25 cellular contexts compared by ENCODE assay signal in the genomic region with DNA sequence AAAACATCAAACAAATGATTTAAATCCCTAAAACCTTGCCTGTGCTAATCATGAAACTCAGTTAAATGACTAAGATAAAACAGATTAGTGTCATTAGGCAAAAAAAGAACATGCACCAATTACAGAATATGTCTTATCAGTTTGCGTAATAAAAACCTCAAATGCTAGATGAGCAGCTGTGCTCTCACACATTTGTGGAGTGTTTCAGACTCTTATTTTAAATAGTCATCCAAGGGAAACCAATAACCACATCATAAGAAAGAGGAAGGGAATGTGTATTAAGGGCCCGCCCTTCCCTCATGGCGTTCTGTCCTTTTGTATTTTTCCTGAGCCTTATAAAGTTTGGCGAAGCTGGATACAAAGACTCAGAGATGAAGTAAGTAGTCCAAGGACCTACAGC. TPM values are rescaled to one million over a fixed set of nuclear protein-coding genes. Genes with fewer than 3 reads are reported as not detected.
"Had no signal": no experiment of that assay in that cellular context is flagged by ENCODE, and none has a peak within 500 bp of the region (broad histone marks: within the 10 kb centered on the region; RNA-seq: fewer than 3 reads in every experiment).

No MANE protein-coding gene starts in this region.

- ATAC-seq: activated CD4-positive, CD25-positive, alpha-beta regulatory T cell treated with anti-CD3 and anti-CD28 coated beads, Interleukin-2, amount 50 U/mL, for 24 hours; activated CD8-positive, alpha-beta T cell treated with anti-CD3 and anti-CD28 coated beads, Interleukin-2, amount 10 ng/mL, durations not matched to agents 7 days and 5 days; activated naive CD8-positive, alpha-beta T cell treated with anti-CD3 and anti-CD28 coated beads, Interleukin-2, amount 50 U/mL, for 24 hours; activated T-cell treated with anti-CD3 and anti-CD28 coated beads, Interleukin-2, amount 50 U/mL, for 4 hours; left lobe of liver; sciatic nerve; stimulated activated memory B cell treated with anti-CD40 and anti-IgM and Interleukin-4, amounts not matched to agents 10 μg/mL and 1 μg/mL and 100 μg/mL, for 72 hours had no signal

- DNase-seq: activated CD4-positive, alpha-beta T cell treated with anti-CD3 and anti-CD28 coated beads, Interleukin-2, amount 10 ng/mL, durations not matched to agents 7 days and 5 days; activated CD8-positive, alpha-beta T cell treated with anti-CD3 and anti-CD28 coated beads, Interleukin-2, amount 10 ng/mL, durations not matched to agents 7 days and 5 days; activated effector memory CD4-positive, alpha-beta T cell treated with Interleukin-2 at 50 U/mL for 16 hours; activated naive CD4-positive, alpha-beta T cell treated with anti-CD3 and anti-CD28 coated beads, Interleukin-2, amount 10 ng/mL, durations not matched to agents 7 days and 5 days; activated naive CD8-positive, alpha-beta T cell treated with anti-CD3 and anti-CD28 coated beads, Interleukin-2, amount 50 U/mL, for 24 hours; activated T-cell treated with anti-CD3 and anti-CD28 coated beads, Interleukin-2, amount 50 U/mL, for 4 hours; aorta; brain microvascular endothelial cell; central memory CD4-positive, alpha-beta T cell; colonic mucosa; endodermal cell; foreskin melanocyte; kidney; nephron progenitor cell; nucleus accumbens; stimulated activated CD4-positive, alpha-beta T cell treated with anti-CD3 and anti-CD28 coated beads, Interleukin-4, amount 100 ng/mL, for 4 hours; T-helper 9 cell had no signal

- H3K9me3 ChIP-seq: colonic mucosa, thoracic aorta had no signal

- H3K27me3 ChIP-seq: brain microvascular endothelial cell, colonic mucosa had no signal

- H3K27ac ChIP-seq: brain microvascular endothelial cell, colonic mucosa, epithelial cell of prostate, thoracic aorta had no signal

- H3K4me3 ChIP-seq: colonic mucosa, thoracic aorta had no signal

- H3K36me3 ChIP-seq: brain microvascular endothelial cell, colonic mucosa, thoracic aorta had no signal

- H3K4me1 ChIP-seq: colonic mucosa had no signal

RNA-seq across cellular contexts. Expression of a gene that starts 6.6 kb away (rescaled TPM):
- total RNA-seq: activated CD4-positive, alpha-beta T cell treated with anti-CD3 and anti-CD28 coated beads, Interleukin-2, amount 10 ng/mL, durations not matched to agents 7 days and 5 days; activated CD8-positive, alpha-beta T cell treated with anti-CD3 and anti-CD28 coated beads, Interleukin-2, amount 10 ng/mL, durations not matched to agents 7 days and 5 days; activated T-cell treated with anti-CD3 and anti-CD28 coated beads, Interleukin-2, amount 50 U/mL, for 4 hours; colonic mucosa; left lobe of liver; lung microvascular endothelial cell; mesothelial cell of epicardium had no signal
